Comparison of ENCODE assay signal across 23 cellular contexts in the genomic region with DNA sequence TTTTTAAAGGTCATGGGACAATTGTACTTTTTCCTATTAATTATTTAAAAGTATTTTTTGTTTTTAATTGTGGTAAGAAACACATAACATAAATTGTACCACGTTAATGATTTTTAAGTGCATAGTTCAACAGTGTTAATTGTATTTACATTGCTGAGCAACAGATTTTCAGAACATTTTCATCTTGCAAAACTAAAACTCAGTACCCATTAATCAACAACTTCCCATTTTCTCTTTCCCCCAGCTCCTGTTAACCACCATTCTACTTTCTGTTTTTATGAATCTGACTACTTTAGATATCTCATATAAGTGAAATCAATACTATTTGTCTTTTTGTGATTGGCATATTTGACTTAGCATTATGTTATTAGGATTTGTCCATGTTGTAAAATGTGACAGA.
"Had no signal": no experiment of that assay in that cellular context is flagged by ENCODE, and none has a peak within 500 bp of the region (broad histone marks: within the 10 kb centered on the region; RNA-seq: fewer than 3 reads in every experiment).

No MANE protein-coding gene starts in this region.

- H3K27ac ChIP-seq: cardiac muscle cell, left lung, stomach, suprapubic skin, tibial nerve, WERI-Rb-1 had no signal

- H3K27me3 ChIP-seq: cardiac muscle cell, left lung, stomach, suprapubic skin, tibial nerve had no signal

- H3K36me3 ChIP-seq: cardiac muscle cell, left lung, stomach, suprapubic skin, tibial nerve, WERI-Rb-1 had no signal

- ATAC-seq: activated CD8-positive, alpha-beta memory T cell treated with anti-CD3 and anti-CD28 coated beads, Interleukin-2, amount 10 ng/mL, durations not matched to agents 7 days and 5 days; activated CD8-positive, alpha-beta T cell treated with anti-CD3 and anti-CD28 coated beads for 36 hours; effector memory CD8-positive, alpha-beta T cell; esophagus mucosa; left lung; naive thymus-derived CD4-positive, alpha-beta T cell; sciatic nerve; stimulated activated memory B cell treated with anti-CD40 and anti-IgM and Interleukin-4, amounts not matched to agents 10 μg/mL and 1 μg/mL and 100 μg/mL, for 72 hours had no signal

- H3K4me1 ChIP-seq: left lung, stomach, suprapubic skin, tibial nerve had no signal

- H3K4me3 ChIP-seq: cardiac muscle cell, left lung, lung, stomach, suprapubic skin, tibial nerve had no signal

- H3K9me3 ChIP-seq: left lung, stomach, suprapubic skin, tibial nerve had no signal

- DNase-seq: activated CD4-positive, alpha-beta T cell treated with anti-CD3 and anti-CD28 coated beads, Interleukin-2, amount 10 ng/mL, durations not matched to agents 7 days and 5 days; activated CD4-positive, CD25-positive, alpha-beta regulatory T cell treated with anti-CD3 and anti-CD28 coated beads, Interleukin-2, amount 50 U/mL, for 72 hours; activated CD8-positive, alpha-beta memory T cell treated with anti-CD3 and anti-CD28 coated beads, Interleukin-2, amount 10 ng/mL, durations not matched to agents 7 days and 5 days; activated CD8-positive, alpha-beta T cell treated with anti-CD3 and anti-CD28 coated beads for 36 hours; activated effector memory CD4-positive, alpha-beta T cell treated with anti-CD3 and anti-CD28 coated beads, Interleukin-2, amount 50 U/mL, for 16 hours; activated naive CD4-positive, alpha-beta T cell treated with anti-CD3 and anti-CD28 coated beads, Interleukin-2, amount 10 ng/mL, durations not matched to agents 7 days and 5 days; activated T-cell treated with anti-CD3 and anti-CD28 coated beads for 4 hours; dermis blood vessel endothelial cell; effector memory CD8-positive, alpha-beta T cell; left lung; naive thymus-derived CD4-positive, alpha-beta T cell; occipital lobe; small intestine; stomach; WERI-Rb-1 had no signal

- FAIRE-seq: endothelial cell of umbilical vein, small intestine had no signal
